In the genomic region with DNA sequence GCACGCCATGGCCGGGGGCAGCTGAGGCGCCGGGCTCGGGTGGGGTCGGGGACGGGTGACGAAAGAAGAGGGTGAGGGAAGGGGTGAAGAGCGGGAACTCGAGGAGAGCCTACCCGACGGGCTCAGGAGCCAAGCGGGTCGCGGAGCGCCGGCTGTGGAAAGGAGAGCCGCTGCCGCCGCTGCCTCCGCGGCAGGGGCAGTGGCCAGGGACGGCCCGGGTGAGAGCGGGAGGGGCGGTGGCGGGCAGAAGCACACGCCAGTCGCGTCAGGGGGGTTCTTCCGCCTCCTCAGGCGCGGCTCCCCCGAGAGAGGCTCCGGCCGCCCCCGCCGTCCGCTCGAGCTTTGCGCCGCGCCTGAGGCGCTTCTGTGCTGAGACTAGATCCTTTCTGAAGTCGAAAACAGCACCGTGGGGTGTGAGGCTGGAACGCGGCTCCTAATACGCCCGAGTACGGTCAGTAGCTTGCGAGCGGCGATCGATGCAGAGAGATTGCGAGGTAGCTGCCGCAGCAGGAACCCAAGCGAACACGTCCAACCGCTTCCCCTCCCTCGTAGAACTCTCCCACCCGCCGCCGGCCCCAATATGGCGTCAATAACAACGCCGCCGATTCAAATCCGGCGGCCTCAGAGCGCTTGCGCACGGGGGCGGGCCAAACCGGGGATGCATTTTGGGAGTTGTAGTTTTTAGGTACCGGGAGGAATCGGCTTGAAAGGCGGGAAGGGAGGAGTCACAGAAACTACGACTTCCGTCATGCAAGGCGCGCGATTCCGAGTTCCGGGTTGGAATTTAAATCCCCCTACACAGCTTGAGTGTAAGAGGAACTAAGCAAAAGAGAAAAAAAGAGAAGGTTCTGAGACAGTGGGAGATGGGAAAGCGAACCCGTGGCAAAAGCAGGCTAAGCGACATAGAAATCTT, we compare ENCODE assay signal across 8 cellular contexts. TPM values are rescaled to one million over a fixed set of nuclear protein-coding genes. Genes with fewer than 3 reads are reported as not detected.
A peak's percentile ranks its signal among the peaks of the same experiment; 100 is the strongest.
DNase-seq lines count a peak whose midpoint lies in the region; ATAC-seq and TF ChIP-seq lines count a peak whose summit lies in the region.

A gene (minus strand): TSS at position 558 of the 913 bp plus-strand sequence. CDS start 549 bp downstream, at position 9.

- H3K4me1 ChIP-seq in foreskin keratinocyte (peaks cover 14% of the 10 kb centered on the region), neural progenitor cell (peaks cover 20% of the 10 kb centered on the region)

- POLR2A ChIA-PET in HEK293T (lab: Yijun Ruan, JAX), result interaction anchor here (0.6 to 1.8 kb wide), 24 partner anchors 9 to 897 kb away, joined by 3 to 8 read pairs (median 4); a partner anchor contains a TSS

- peaks cover 51% of the 10 kb centered on the region for H3K79me2 ChIP-seq in neural progenitor cell (ENCODE audit: low read depth)

- peaks cover 48% of the 10 kb centered on the region for H4K20me1 ChIP-seq in neural progenitor cell (ENCODE audit: low read depth)

- H3K4me3 Mint-ChIP-seq in neural progenitor cell, result peak within 1 kb of the TSS; percentile 99

- peak; percentile 84 for ATAC-seq in foreskin keratinocyte

- peak within 1 kb of the TSS; percentile 96 for H3K27ac Mint-ChIP-seq in neural progenitor cell

- no peaks in the 10 kb centered on the region for H3K27me3 Mint-ChIP-seq in neural progenitor cell (ENCODE audit: insufficient read depth, low read depth)

- H3F3A ChIP-seq in neural progenitor cell (ENCODE audit: low read depth), result peaks cover 21% of the 10 kb centered on the region

- H3K27me3 ChIP-seq in foreskin keratinocyte (no peaks in the 10 kb centered on the region), neural progenitor cell (no peaks in the 10 kb centered on the region)

- CTCF ChIA-PET in HEK293T (lab: Yijun Ruan, JAX), result interaction anchor here (1.2 kb wide), 1 partner anchor 130 kb away, joined by 3 read pairs; no protein-coding TSS in a partner anchor

- H2AFZ ChIP-seq in neural progenitor cell (replicated peaks), result peak within 1 kb of the TSS; percentile 64

- peak within 1 kb of the TSS; percentile 86 for H3K4me2 ChIP-seq in neural progenitor cell

- in situ Hi-C loops in SK-MEL-5 (cut with HindIII; ENCODE audit: low pct_unique_long_range_greater_than_20kb, low sequenced_read_pairs), result no loop called here

- DNase-seq in GF-D8 (lab: John Stamatoyannopoulos, UW) (peak; percentile 98), HEK293T (ENCODE audit: extremely low spot score) (peak; percentile 88), MV-4-11 (lab: John Stamatoyannopoulos, UW) (peak; percentile 100), SK-MEL-5 (ENCODE audit: low read depth, low spot score) (peak; percentile 97), foreskin keratinocyte (peak; percentile 95 to 98), neural progenitor cell (ENCODE audit: low spot score) (peak; percentile 99), stromal cell of bone marrow (ENCODE audit: low read depth) (peak; percentile 98)
- peak; percentile 96 for DNase-seq in activated naive CD4-positive, alpha-beta T cell treated with Interleukin-2 at 50 U/mL for 16 hours

- no peaks in the 10 kb centered on the region for H3K9me3 ChIP-seq in neural progenitor cell (ENCODE audit: low read depth)

- peak within 1 kb of the TSS; percentile 93 for H3K9ac ChIP-seq in neural progenitor cell

- peaks cover 8% of the 10 kb centered on the region for H3K36me3 Mint-ChIP-seq in neural progenitor cell

- peaks cover 28% of the 10 kb centered on the region for H3K4me1 Mint-ChIP-seq in neural progenitor cell

- H3K27ac ChIP-seq in foreskin keratinocyte (peak within 1 kb of the TSS; percentile 79), neural progenitor cell (peak within 1 kb of the TSS; percentile 97)

- H3K36me3 ChIP-seq in neural progenitor cell, result no peaks in the 10 kb centered on the region

- H3K4me3 ChIP-seq in neural progenitor cell, result peak within 1 kb of the TSS; percentile 93

- no peaks in the 10 kb centered on the region for H3K9me3 Mint-ChIP-seq in neural progenitor cell

- TF ChIP-seq CTCF in foreskin keratinocyte (conservative IDR thresholded peaks at IDR 0.05), result no peak
- no peak for TF ChIP-seq CTCF in neural progenitor cell (IDR thresholded peaks at IDR 0.05)

TF ChIP-seq in HEK293T, 16 proteins besides CTCF, POLR2A, EP300 and RAD21:
- TF ChIP-seq SP1 (IDR thresholded peaks at IDR 0.05), result no peak
- TF ChIP-seq ELF4 (IDR thresholded peaks at IDR 0.05), result peak; percentile 93
- TF ChIP-seq, protein P1, sequence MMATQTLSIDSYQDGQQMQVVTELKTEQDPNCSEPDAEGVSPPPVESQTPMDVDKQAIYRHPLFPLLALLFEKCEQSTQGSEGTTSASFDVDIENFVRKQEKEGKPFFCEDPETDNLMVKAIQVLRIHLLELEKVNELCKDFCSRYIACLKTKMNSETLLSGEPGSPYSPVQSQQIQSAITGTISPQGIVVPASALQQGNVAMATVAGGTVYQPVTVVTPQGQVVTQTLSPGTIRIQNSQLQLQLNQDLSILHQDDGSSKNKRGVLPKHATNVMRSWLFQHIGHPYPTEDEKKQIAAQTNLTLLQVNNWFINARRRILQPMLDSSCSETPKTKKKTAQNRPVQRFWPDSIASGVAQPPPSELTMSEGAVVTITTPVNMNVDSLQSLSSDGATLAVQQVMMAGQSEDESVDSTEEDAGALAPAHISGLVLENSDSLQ (IDR thresholded peaks at IDR 0.05), result no peak
- TF ChIP-seq HDGF (IDR thresholded peaks at IDR 0.05; ENCODE audit: borderline replicate concordance), result no peak
- TF ChIP-seq ZNF384 (IDR thresholded peaks at IDR 0.05), result peak; percentile 80
- TF ChIP-seq FOXA1 (IDR thresholded peaks at IDR 0.05), result no peak
- TF ChIP-seq NFRKB (IDR thresholded peaks at IDR 0.05), result peak; percentile 58
- TF ChIP-seq L3MBTL2 (conservative IDR thresholded peaks at IDR 0.05), result peak; percentile 39
TF ChIP-seq in HEK293T: peak in this region for 4.

RNA-seq across cellular contexts. Expression of the gene that starts here (rescaled TPM):
- total RNA-seq in SK-MEL-5 (2014; rRNA removed; shearing (Covaris generic)), result 10.7 and 11.3 TPM in 2 replicates
- 44.4 and 44.9 TPM in 2 replicates for polyA plus RNA-seq in SK-MEL-5 (2015; cell fraction: cytosol; rRNA removed)
- 20.0 and 21.0 TPM in 2 replicates for polyA plus RNA-seq in SK-MEL-5 (2015; cell fraction: nucleus; rRNA removed)
- 23.0 and 23.3 TPM in 2 replicates for total RNA-seq in foreskin keratinocyte
- 24.7 and 26.2 TPM in 2 replicates for polyA plus RNA-seq in foreskin keratinocyte
- 46.2 and 76.7 TPM in 2 replicates for total RNA-seq in neural progenitor cell (ENCODE audit: low replicate concordance)

Comparison
In these comparisons a context has a peak if more than half of its experiments do, and no peak if none do; other contexts are left out.
1. Peak in every context shown above with its lines: DNase-seq, ATAC-seq, H3K4me3 ChIP-seq and H3K27ac ChIP-seq.